Comparison of ENCODE assay signal across 8 cellular contexts in genomic region chr2:235135990-235136561, GRCh38.
DNase-seq lines count a peak whose midpoint lies in the region; ATAC-seq and TF ChIP-seq lines count a peak whose summit lies in the region.

No MANE protein-coding gene starts in this region.

- TF ChIP-seq POLR2A in prostate gland (IDR thresholded peaks at IDR 0.05): no peak

- peak in 4 of 5 donors; percentile 2 to 53 (median 22) for DNase-seq in CD8-positive, alpha-beta memory T cell
- peak; percentile 66 for DNase-seq in OCI-M1 (lab: John Stamatoyannopoulos, UW)
- peak; percentile 64 for DNase-seq in activated naive CD4-positive, alpha-beta T cell treated with anti-CD3 and anti-CD28 coated beads, Interleukin-2, amount 10 ng/mL, durations not matched to agents 7 days and 5 days
- DNase-seq in head of caudate nucleus: peak; percentile 45 to 96 (median 84)
- peak; percentile 61 for DNase-seq in prostate gland (ENCODE audit: low spot score)
- no peak for DNase-seq in AML-193 (lab: John Stamatoyannopoulos, UW)

- WGBS in prostate gland: 39% methylated on average over 19 of the region's 19 CpGs

- H3K4me3 ChIP-seq in CD8-positive, alpha-beta memory T cell (ENCODE audit: low read length): no peak overlapping the region
- no peak overlapping the region for H3K4me3 ChIP-seq in prostate gland

- TF ChIP-seq CTCF in prostate gland (IDR thresholded peaks at IDR 0.05): peak; percentile 50 to 77 (median 68)

- peaks cover 22 to 46% of the 10 kb centered on the region in 2 donors for H3K27me3 Mint-ChIP-seq in CD8-positive, alpha-beta memory T cell
- peaks cover 21% of the 10 kb centered on the region for H3K27me3 Mint-ChIP-seq in activated naive CD4-positive, alpha-beta T cell treated with anti-CD3 and anti-CD28 coated beads, Interleukin-2, amount 10 ng/mL, durations not matched to agents 7 days and 5 days

- no peaks in the 10 kb centered on the region for H3K36me3 ChIP-seq in CD8-positive, alpha-beta memory T cell (ENCODE audit: insufficient read depth, low read length)
- no peaks in the 10 kb centered on the region for H3K36me3 ChIP-seq in prostate gland

- peaks cover 0 to 4% (median 0%) of the 10 kb centered on the region in 5 donors for H3K9me3 Mint-ChIP-seq in CD8-positive, alpha-beta memory T cell
- H3K9me3 Mint-ChIP-seq in activated naive CD4-positive, alpha-beta T cell treated with anti-CD3 and anti-CD28 coated beads, Interleukin-2, amount 10 ng/mL, durations not matched to agents 7 days and 5 days: no peaks in the 10 kb centered on the region

- POLR2A ChIA-PET in CD8-positive, alpha-beta memory T cell (lab: Charles Lee): no interaction called here

- no peaks in the 10 kb centered on the region for H3K27me3 ChIP-seq in CD8-positive, alpha-beta memory T cell (ENCODE audit: insufficient read depth, low read length, poor library complexity, severe bottlenecking)
- H3K27me3 ChIP-seq in prostate gland (replicated peaks; ENCODE audit: insufficient read depth): no peaks in the 10 kb centered on the region

- H3K27ac ChIP-seq in CD8-positive, alpha-beta memory T cell (ENCODE audit: low read depth, low read length): no peak overlapping the region
- H3K27ac ChIP-seq in prostate gland: no peak overlapping the region

- H3K4me1 Mint-ChIP-seq in CD8-positive, alpha-beta memory T cell: peaks cover 0 to 3% (median 0%) of the 10 kb centered on the region in 3 donors
- no peaks in the 10 kb centered on the region for H3K4me1 Mint-ChIP-seq in activated naive CD4-positive, alpha-beta T cell treated with anti-CD3 and anti-CD28 coated beads, Interleukin-2, amount 10 ng/mL, durations not matched to agents 7 days and 5 days

- CTCF ChIA-PET in CD8-positive, alpha-beta memory T cell (lab: Charles Lee): no interaction called here
- CTCF ChIA-PET in activated naive CD4-positive, alpha-beta T cell treated with anti-CD3 and anti-CD28 coated beads, Interleukin-2, amount 10 ng/mL, durations not matched to agents 7 days and 5 days (lab: Charles Lee): interaction anchor here (0.6 to 3.4 kb wide), 6 partner anchors 416 to 610 kb away, joined by 3 to 21 read pairs (median 4); no protein-coding TSS in a partner anchor

- intact Hi-C loops in head of caudate nucleus (cut with DNase I) (loop anchor here (5.0 kb wide), 1 partner anchor 456 kb away; no protein-coding TSS in a partner anchor), prostate gland (cut with DNase I) (loop anchor here (2.0 kb wide), 2 partner anchors 457 to 611 kb away; no protein-coding TSS in a partner anchor)

- H3K9me3 ChIP-seq in CD8-positive, alpha-beta memory T cell (ENCODE audit: low read length): no peaks in the 10 kb centered on the region
- H3K9me3 ChIP-seq in prostate gland: no peaks in the 10 kb centered on the region

- ATAC-seq in HG03159 (IDR thresholded peaks at IDR 0.05; ENCODE audit: unreplicated experiment) (peak; percentile 57), GM21786 (IDR thresholded peaks at IDR 0.05; ENCODE audit: unreplicated experiment) (no peak)

- H3K4me3 Mint-ChIP-seq in CD8-positive, alpha-beta memory T cell: peak overlapping the region in 1 of 7 donors; percentile 36
- H3K4me3 Mint-ChIP-seq in activated naive CD4-positive, alpha-beta T cell treated with anti-CD3 and anti-CD28 coated beads, Interleukin-2, amount 10 ng/mL, durations not matched to agents 7 days and 5 days: no peak overlapping the region

- no peak overlapping the region for H3K27ac Mint-ChIP-seq in CD8-positive, alpha-beta memory T cell
- no peak overlapping the region for H3K27ac Mint-ChIP-seq in activated naive CD4-positive, alpha-beta T cell treated with anti-CD3 and anti-CD28 coated beads, Interleukin-2, amount 10 ng/mL, durations not matched to agents 7 days and 5 days

- H3K4me1 ChIP-seq in CD8-positive, alpha-beta memory T cell (ENCODE audit: insufficient read depth, low read length): no peaks in the 10 kb centered on the region
- H3K4me1 ChIP-seq in prostate gland (replicated peaks): no peaks in the 10 kb centered on the region

- no peaks in the 10 kb centered on the region for H3K36me3 Mint-ChIP-seq in CD8-positive, alpha-beta memory T cell
- no peaks in the 10 kb centered on the region for H3K36me3 Mint-ChIP-seq in activated naive CD4-positive, alpha-beta T cell treated with anti-CD3 and anti-CD28 coated beads, Interleukin-2, amount 10 ng/mL, durations not matched to agents 7 days and 5 days

Comparison
In these comparisons a context has a peak if more than half of its experiments do, and no peak if none do; other contexts are left out.
1. DNase-seq: peak in CD8-positive, alpha-beta memory T cell (4 of 5), OCI-M1 (single experiment), activated naive CD4-positive, alpha-beta T cell treated with anti-CD3 and anti-CD28 coated beads, Interleukin-2, amount 10 ng/mL, durations not matched to agents 7 days and 5 days (single experiment), head of caudate nucleus (42 of 42) and prostate gland (single experiment); none in AML-193 (0 of 2).